Comparison of ENCODE assay signal across 18 cellular contexts in genomic region chr22:49159711-49160110, GRCh38.
"Had no signal": no experiment of that assay in that cellular context is flagged by ENCODE, and none has a peak within 500 bp of the region (broad histone marks: within the 10 kb centered on the region; RNA-seq: fewer than 3 reads in every experiment).

No MANE protein-coding gene starts in this region.

- H3K9me3 ChIP-seq: neutrophil, right lobe of liver, thyroid gland, vagina had no signal

- H3K36me3 ChIP-seq: neutrophil, right lobe of liver, thyroid gland, vagina had no signal

- H3K4me1 ChIP-seq: parathyroid adenoma, right lobe of liver, thyroid gland, vagina had no signal

- DNase-seq: effector CD4-positive, alpha-beta T cell; hypothalamus; natural killer cell; small intestine; stimulated activated CD4-positive, alpha-beta T cell treated with anti-CD3 and anti-CD28 coated beads, Interleukin-12 subunit alpha, Interleukin-12 subunit beta, amount 100 ng/mL, for 4 hours; stimulated activated CD4-positive, alpha-beta T cell treated with anti-CD3 and anti-CD28 coated beads, Interleukin-1b, Interleukin-23, amount 100 ng/mL, for 48 hours; stimulated activated CD4-positive, alpha-beta T cell treated with anti-CD3 and anti-CD28 coated beads, Interleukin-4, amount 100 ng/mL, for 1 hour; stimulated activated CD8-positive, alpha-beta memory T cell treated with anti-CD3 and anti-CD28 coated beads, Interleukin-4, amount 100 ng/mL, for 48 hours; stimulated activated naive CD4-positive, alpha-beta T cell; stimulated activated naive CD8-positive, alpha-beta T cell treated with anti-CD3 and anti-CD28 coated beads, Interleukin-15, amount 100 ng/mL, for 72 hours; thyroid gland; trophoblast cell had no signal

- ATAC-seq: natural killer cell; stimulated activated naive CD8-positive, alpha-beta T cell treated with anti-CD3 and anti-CD28 coated beads, Interleukin-15, amount 100 ng/mL, for 72 hours had no signal

- H3K27ac ChIP-seq: dorsolateral prefrontal cortex, neutrophil, parathyroid adenoma, right lobe of liver, thyroid gland, vagina had no signal

- H3K27me3 ChIP-seq: neutrophil, right lobe of liver, thyroid gland, vagina had no signal

- H3K4me3 ChIP-seq: dorsolateral prefrontal cortex, lung, right lobe of liver, thyroid gland, vagina had no signal
